Comparison of ENCODE assay signal across 14 cellular contexts in the genomic region with DNA sequence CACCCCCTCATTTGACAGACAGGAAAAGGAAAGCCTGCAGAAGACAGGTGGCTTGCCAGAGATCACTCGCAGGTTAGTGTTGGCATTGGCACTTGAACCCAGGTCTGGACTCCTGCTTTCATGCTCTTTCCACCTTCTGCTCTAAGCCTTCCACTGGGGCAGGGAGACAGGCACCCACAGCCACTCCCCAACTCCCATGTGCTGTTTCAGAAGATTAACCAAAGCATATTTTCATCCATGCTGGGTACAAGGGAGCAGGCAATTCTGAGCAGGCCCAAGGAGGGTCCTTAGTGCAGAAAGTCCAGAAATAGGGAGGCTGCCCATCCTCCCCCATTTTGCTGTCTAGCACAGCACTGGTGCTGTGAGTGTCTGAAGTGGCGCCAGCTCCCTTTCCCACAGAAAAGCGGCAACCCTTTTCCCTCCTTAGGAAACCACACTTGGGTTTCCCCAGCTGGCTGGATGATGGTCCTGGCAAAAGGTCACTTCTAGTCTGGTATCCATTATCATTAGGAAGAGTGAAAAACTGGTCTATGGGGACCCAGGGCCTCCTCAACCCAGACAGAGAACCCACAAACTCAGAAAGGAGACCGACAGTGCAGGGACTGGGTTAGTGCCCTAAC. TPM values are rescaled to one million over a fixed set of nuclear protein-coding genes. Genes with fewer than 3 reads are reported as not detected.
A peak's percentile ranks its signal among the peaks of the same experiment; 100 is the strongest.
DNase-seq lines count a peak whose midpoint lies in the region; TF ChIP-seq lines count a peak whose summit lies in the region.
"Had no signal": no experiment of that assay in that cellular context is flagged by ENCODE, and none has a peak within 500 bp of the region (broad histone marks: within the 10 kb centered on the region; RNA-seq: fewer than 3 reads in every experiment).

No MANE protein-coding gene starts in this region.

- H3K27ac Mint-ChIP-seq in H9 = no peak overlapping the region; a peak in 1 of 7 replicates
- H3K27ac Mint-ChIP-seq in mesothelial cell of epicardium = peak overlapping the region; percentile 80
- H3K27ac Mint-ChIP-seq: activated naive CD8-positive, alpha-beta T cell treated with anti-CD3 and anti-CD28 coated beads, Interleukin-2, amount 10 ng/mL, durations not matched to agents 7 days and 5 days had no signal

- H3K36me3 Mint-ChIP-seq in H9 (ENCODE audit: insufficient read depth in 1 of 3, low read depth in 3 of 3) (peaks cover 0 to 2% (median 0%) of the 10 kb centered on the region in 3 experiments; a peak in 3 of 7 replicates), mesothelial cell of epicardium (no peaks in the 10 kb centered on the region)
- H3K36me3 Mint-ChIP-seq: activated naive CD8-positive, alpha-beta T cell treated with anti-CD3 and anti-CD28 coated beads, Interleukin-2, amount 10 ng/mL, durations not matched to agents 7 days and 5 days had no signal

- no peak overlapping the region for H2BK12ac ChIP-seq in H9 (ENCODE audit: insufficient read length, low read depth, low read length)

- H2AK5ac ChIP-seq in H9 (ENCODE audit: insufficient read length, low read length) = no peak overlapping the region

- H3K9ac ChIP-seq in H9 (ENCODE audit: extremely low read depth, insufficient read length, low read length) = no peak overlapping the region
- peak overlapping the region; percentile 67 for H3K9ac ChIP-seq in adipocyte (ENCODE audit: low read length)

- peaks cover 24% of the 10 kb centered on the region for H3K23me2 ChIP-seq in H9 (ENCODE audit: insufficient read length, low read depth, low read length, poor library complexity, severe bottlenecking)

- H3K9me3 ChIP-seq in H9 (ENCODE audit: control insufficient read depth, low read depth, low read length) (no peaks in the 10 kb centered on the region), adipocyte (ENCODE audit: control insufficient read depth, low read length) (no peaks in the 10 kb centered on the region), tibial nerve (no peaks in the 10 kb centered on the region)

- H3K23ac ChIP-seq in H9 (ENCODE audit: insufficient read length, low read depth, low read length) = no peak overlapping the region

- H3K4me1 Mint-ChIP-seq in H9 = peaks cover 32 to 45% of the 10 kb centered on the region in 2 experiments
- peaks cover 44% of the 10 kb centered on the region for H3K4me1 Mint-ChIP-seq in mesothelial cell of epicardium

- H3K27ac ChIP-seq in H9 (ENCODE audit: insufficient read length, low read depth, low read length) (no peak overlapping the region), tibial nerve (peak overlapping the region in 3 of 4 donors; percentile 17 to 99 (median 96))

- TF ChIP-seq CTCF in H9 (conservative IDR thresholded peaks at IDR 0.05) = no peak
- no peak for TF ChIP-seq CTCF in mesothelial cell of epicardium (IDR thresholded peaks at IDR 0.05; ENCODE audit: unreplicated experiment)
- TF ChIP-seq CTCF in tibial nerve (IDR thresholded peaks at IDR 0.05) = no peak

- no peak overlapping the region for H2AFZ ChIP-seq in H9 (ENCODE audit: low read length)

- TF ChIP-seq EP300 in tibial nerve (IDR thresholded peaks at IDR 0.05) = no peak

- H3K36me3 ChIP-seq in adipocyte (ENCODE audit: control insufficient read depth, insufficient read depth, low read length, severe bottlenecking) (no peaks in the 10 kb centered on the region), tibial nerve (no peaks in the 10 kb centered on the region)

- H4K5ac ChIP-seq in H9 (ENCODE audit: insufficient read length, low read depth, low read length) = no peak overlapping the region

- no peak overlapping the region for H2BK5ac ChIP-seq in H9 (ENCODE audit: insufficient read length, low read length)

- H4K20me1 ChIP-seq in H9 (ENCODE audit: control insufficient read depth, insufficient read depth, insufficient read length) = no peaks in the 10 kb centered on the region

- H3K4ac ChIP-seq in H9 (ENCODE audit: low read depth, low read length) = no peak overlapping the region

- H3K27me3 Mint-ChIP-seq in H9 (ENCODE audit: low read depth) (peaks cover 21% of the 10 kb centered on the region), mesothelial cell of epicardium (ENCODE audit: low read depth) (peaks cover 31% of the 10 kb centered on the region)

- no peak overlapping the region for H3K4me2 ChIP-seq in H9 (ENCODE audit: insufficient read depth, insufficient read length, low read length)

- no peak for TF ChIP-seq POLR2A in tibial nerve (IDR thresholded peaks at IDR 0.05)

- no peaks in the 10 kb centered on the region for H3K79me1 ChIP-seq in H9 (ENCODE audit: insufficient read depth, low read depth, low read length, poor library complexity, severe bottlenecking)

- H4K8ac ChIP-seq in H9 (replicated peaks; ENCODE audit: insufficient read length, low read depth, low read length) = no peak overlapping the region

- H3T11ph ChIP-seq in H9 (ENCODE audit: low read length) = no peak overlapping the region

- no peak overlapping the region for H2BK120ac ChIP-seq in H9 (ENCODE audit: low read depth, low read length, poor library complexity, severe bottlenecking)

- H3K4me3 Mint-ChIP-seq in H9 (no peak overlapping the region), mesothelial cell of epicardium (no peak overlapping the region)
- H3K4me3 Mint-ChIP-seq: activated naive CD8-positive, alpha-beta T cell treated with anti-CD3 and anti-CD28 coated beads, Interleukin-2, amount 10 ng/mL, durations not matched to agents 7 days and 5 days; neural crest cell had no signal

- no peak overlapping the region for H3K14ac ChIP-seq in H9 (ENCODE audit: insufficient read depth, low read length)

- no peak overlapping the region for H2BK15ac ChIP-seq in H9 (ENCODE audit: low read depth, low read length)

- H3K9me3 Mint-ChIP-seq in H9 (no peaks in the 10 kb centered on the region; a peak in 1 of 5 replicates), mesothelial cell of epicardium (no peaks in the 10 kb centered on the region)
- H3K9me3 Mint-ChIP-seq: activated naive CD8-positive, alpha-beta T cell treated with anti-CD3 and anti-CD28 coated beads, Interleukin-2, amount 10 ng/mL, durations not matched to agents 7 days and 5 days; neural crest cell had no signal

- WGBS in H9 (ENCODE audit: extremely low coverage, insufficient read length, low lambda C conversion rate) = no CpG with 5 or more reads among the region's 4 CpGs
- WGBS in tibial nerve, 2 donors = 48 to 68% methylated on average over 4 of the region's 4 CpGs

- H3K18ac ChIP-seq in H9 (ENCODE audit: insufficient read length, low read depth, low read length) = peak overlapping the region; percentile 30

- H3K4me1 ChIP-seq in H9 (ENCODE audit: insufficient read depth, low read length) (peaks cover 2% of the 10 kb centered on the region; the same call in 1 of the 2 replicates), adipocyte (ENCODE audit: control insufficient read depth, insufficient read depth, low read length) (peaks cover 50% of the 10 kb centered on the region), tibial nerve (peaks cover 0 to 53% (median 30%) of the 10 kb centered on the region in 4 donors)

- no peak overlapping the region for H3K56ac ChIP-seq in H9 (ENCODE audit: insufficient read length, low read depth, low read length)

- H2BK20ac ChIP-seq in H9 (ENCODE audit: low read depth, low read length, poor library complexity, severe bottlenecking) = no peak overlapping the region

- H3K79me2 ChIP-seq in H9 (ENCODE audit: insufficient read depth, low read length) = no peaks in the 10 kb centered on the region

- DNase-seq in H9 = no peak
- DNase-seq in adipocyte (ENCODE audit: low read depth) = peak; percentile 27
- DNase-seq in mesothelial cell of epicardium (ENCODE audit: low spot score in 2 of 2, unreplicated experiment in 2 of 2) = no peak
- no peak for DNase-seq in tibial nerve (ENCODE audit: low spot score in 2 of 2)
- no peak for DNase-seq in AG08396 (ENCODE audit: low spot score)
- DNase-seq in NCI-H524 (lab: John Stamatoyannopoulos, UW) = no peak
- DNase-seq in LoVo (ENCODE audit: low spot score) = no peak
- DNase-seq: activated naive CD8-positive, alpha-beta T cell treated with anti-CD3 and anti-CD28 coated beads, Interleukin-2, amount 10 ng/mL, durations not matched to agents 7 days and 5 days; C1 segment of cervical spinal cord; DMS153; NCI-H2227 treated with DMSO at 0.1 percent for 48 hours; NK-92 treated with Interleukin-12 subunit alpha and Interleukin-12 subunit beta, amount 100 ng/mL, for 24 hours; T-helper 2 cell had no signal

- no peaks in the 10 kb centered on the region; the same call in 1 of the 2 replicates for H3K27me3 ChIP-seq in H9 (ENCODE audit: insufficient read depth, low read length)
- H3K27me3 ChIP-seq in adipocyte (replicated peaks; ENCODE audit: control insufficient read depth, insufficient read depth, low read length) = no peaks in the 10 kb centered on the region
- H3K27me3 ChIP-seq in tibial nerve = no peaks in the 10 kb centered on the region

- H3K4me3 ChIP-seq in adipocyte (ENCODE audit: low read length) (peak overlapping the region; percentile 63), tibial nerve (no peak overlapping the region)

- no peak overlapping the region for H4K91ac ChIP-seq in H9 (ENCODE audit: insufficient read length, low read depth, low read length)

RNA-seq across cellular contexts. Expression of gene CAVIN1, which starts 2.0 kb away (rescaled TPM):
- total RNA-seq in H9 (2021) = 65.2 and 70.0 TPM in 2 replicates
- 53.3 to 54.3 TPM (median 53.9 TPM) in 3 replicates for total RNA-seq in mesothelial cell of epicardium
- total RNA-seq in tibial nerve = 100 to 1,000 TPM; 441 to 784 (median 706) TPM

RNA-seq across cellular contexts. Expression of gene ATP6V0A1, which starts 33.6 kb away (rescaled TPM):
- 47.8 and 54.1 TPM in 2 replicates for total RNA-seq in H9 (2021)
- total RNA-seq in mesothelial cell of epicardium = 60.4 to 65.6 TPM (median 65.6 TPM) in 3 replicates
- 100 to 1,000 TPM in 1 of 4 donors, 10 to 100 TPM in 3; 81.6 to 126 (median 96.6) TPM for total RNA-seq in tibial nerve

RNA-seq across cellular contexts. Expression of gene STAT3, which starts 36.9 kb away (rescaled TPM):
- total RNA-seq in H9 (2021) = 82.1 and 83.2 TPM in 2 replicates
- total RNA-seq in mesothelial cell of epicardium = 118 to 129 TPM (median 119 TPM) in 3 replicates
- total RNA-seq in tibial nerve = 100 to 1,000 TPM; 133 to 322 (median 188) TPM
